ENCODE assay signal across 16 cellular contexts in the genomic region with DNA sequence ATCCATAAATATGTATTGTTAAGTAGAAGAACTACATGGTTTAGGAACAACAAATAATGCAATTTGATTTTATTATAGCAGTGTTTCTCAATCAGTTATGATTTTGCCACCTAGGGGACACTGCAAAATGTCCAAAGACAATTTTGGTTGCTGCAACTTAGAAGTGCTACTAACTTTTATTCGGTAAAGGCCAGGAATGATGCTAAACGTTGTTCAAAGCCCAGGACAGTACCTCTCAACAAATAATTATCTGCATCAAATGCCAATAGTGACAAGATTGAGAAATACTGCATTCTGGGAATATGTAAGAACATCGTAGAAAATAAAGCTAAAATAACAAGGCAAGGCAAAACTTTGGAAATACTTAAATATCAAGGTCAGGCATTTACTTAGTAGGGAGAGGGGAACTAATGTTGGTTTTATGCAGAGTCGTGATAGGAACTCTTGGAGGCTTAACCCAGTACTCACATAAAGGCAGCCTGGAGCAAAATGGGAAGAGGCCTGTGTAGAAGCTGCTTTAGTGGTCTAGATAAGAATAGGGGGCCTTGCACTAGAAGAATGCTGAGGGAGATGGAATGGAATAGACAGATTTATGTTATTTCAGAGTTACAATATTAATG.
DNase-seq lines count a peak whose midpoint lies in the region; ATAC-seq and TF ChIP-seq lines count a peak whose summit lies in the region.
"Had no signal": no experiment of that assay in that cellular context is flagged by ENCODE, and none has a peak within 500 bp of the region (broad histone marks: within the 10 kb centered on the region; RNA-seq: fewer than 3 reads in every experiment).

No MANE protein-coding gene starts in this region.

- H3K4me1 Mint-ChIP-seq in nephron progenitor cell: peaks cover 6% of the 10 kb centered on the region

- no peak overlapping the region for H3K4me3 Mint-ChIP-seq in nephron progenitor cell
- H3K4me3 Mint-ChIP-seq: activated T-helper 1 cell treated with anti-CD3 and anti-CD28 coated beads, Interleukin-12 subunit alpha, Interleukin-12 subunit beta, Interleukin-2, Interleukin-4 antibody, amounts not matched to agents 30 ng/mL and 10 ng/mL and 1 ng/mL, durations not matched to agents 14 hours and 24 hours and 36 hours; CD8-positive, alpha-beta T cell had no signal

- intact Hi-C loops in Right ventricle myocardium inferior (cut with DNase I): no loop called here
- intact Hi-C loops in uterus (cut with DNase I; ENCODE audit: low total_unique reads): no loop called here

- H3K27me3 ChIP-seq in right atrium auricular region (no peaks in the 10 kb centered on the region), uterus (no peaks in the 10 kb centered on the region)

- H3K36me3 ChIP-seq in right atrium auricular region (no peaks in the 10 kb centered on the region), uterus (no peaks in the 10 kb centered on the region)

- H3K4me3 ChIP-seq in right atrium auricular region (no peak overlapping the region), uterus (no peak overlapping the region)

- peaks cover 0 to 14% of the 10 kb centered on the region in 2 donors for H3K4me1 ChIP-seq in right atrium auricular region
- peaks cover 0 to 6% of the 10 kb centered on the region in 2 donors for H3K4me1 ChIP-seq in uterus

- H3K9me3 ChIP-seq in right atrium auricular region (no peaks in the 10 kb centered on the region), uterus (no peaks in the 10 kb centered on the region)

- ATAC-seq in Right ventricle myocardium inferior: peak; percentile 29
- ATAC-seq in GM21526 (IDR thresholded peaks at IDR 0.05; ENCODE audit: low FRiP score, unreplicated experiment): no peak
- ATAC-seq: CD8-positive, alpha-beta T cell had no signal

- peak overlapping the region; percentile 2 for H3K27ac Mint-ChIP-seq in nephron progenitor cell
- H3K27ac Mint-ChIP-seq: activated T-helper 1 cell treated with anti-CD3 and anti-CD28 coated beads, Interleukin-12 subunit alpha, Interleukin-12 subunit beta, Interleukin-2, Interleukin-4 antibody, amounts not matched to agents 30 ng/mL and 10 ng/mL and 1 ng/mL, durations not matched to agents 14 hours and 24 hours and 36 hours; CD8-positive, alpha-beta T cell; progenitor cell of endocrine pancreas had no signal

- H3K36me3 Mint-ChIP-seq in nephron progenitor cell (ENCODE audit: low read depth): no peaks in the 10 kb centered on the region
- H3K36me3 Mint-ChIP-seq: CD8-positive, alpha-beta T cell had no signal

- no peaks in the 10 kb centered on the region for H3K9me3 Mint-ChIP-seq in nephron progenitor cell
- H3K9me3 Mint-ChIP-seq: activated T-helper 1 cell treated with anti-CD3 and anti-CD28 coated beads, Interleukin-12 subunit alpha, Interleukin-12 subunit beta, Interleukin-2, Interleukin-4 antibody, amounts not matched to agents 30 ng/mL and 10 ng/mL and 1 ng/mL, durations not matched to agents 14 hours and 24 hours and 36 hours; CD8-positive, alpha-beta T cell had no signal

- no peak for DNase-seq in Right ventricle myocardium inferior (ENCODE audit: missing footprints)
- no peak for DNase-seq in right atrium auricular region (ENCODE audit: low spot score)
- DNase-seq in fibroblast of gingiva (ENCODE audit: low read depth): peak; percentile 65
- DNase-seq in nephron progenitor cell: no peak
- no peak for DNase-seq in uterus
- no peak for DNase-seq in substantia nigra (lab: John Stamatoyannopoulos, UW)
- DNase-seq in GDM1 (lab: John Stamatoyannopoulos, UW): no peak
- DNase-seq: activated CD4-positive, alpha-beta T cell treated with anti-CD3 and anti-CD28 coated beads, Interleukin-2, amount 50 U/mL, for 4 hours; CD8-positive, alpha-beta T cell; NCI-H2081; NCI-H748 treated with DMSO at 0.1 percent for 48 hours; T-helper 9 cell had no signal

- peak overlapping the region in 1 of 2 donors; percentile 57 for H3K27ac ChIP-seq in right atrium auricular region
- peak overlapping the region; percentile 75 to 89 for H3K27ac ChIP-seq in uterus
- H3K27ac ChIP-seq in substantia nigra (ENCODE audit: low read depth, low read length, poor library complexity, severe bottlenecking): no peak overlapping the region
- H3K27ac ChIP-seq: 22Rv1 had no signal

- no peak for TF ChIP-seq POLR2A in uterus (IDR thresholded peaks at IDR 0.05)

- TF ChIP-seq CTCF in right atrium auricular region (IDR thresholded peaks at IDR 0.05) (no peak), nephron progenitor cell (IDR thresholded peaks at IDR 0.05) (no peak), uterus (IDR thresholded peaks at IDR 0.05) (no peak)

- peaks cover 6% of the 10 kb centered on the region for H3K27me3 Mint-ChIP-seq in nephron progenitor cell (ENCODE audit: low read depth, poor library complexity)
- H3K27me3 Mint-ChIP-seq: progenitor cell of endocrine pancreas had no signal
